ENCODE assay signal across 28 cellular contexts in the genomic region with DNA sequence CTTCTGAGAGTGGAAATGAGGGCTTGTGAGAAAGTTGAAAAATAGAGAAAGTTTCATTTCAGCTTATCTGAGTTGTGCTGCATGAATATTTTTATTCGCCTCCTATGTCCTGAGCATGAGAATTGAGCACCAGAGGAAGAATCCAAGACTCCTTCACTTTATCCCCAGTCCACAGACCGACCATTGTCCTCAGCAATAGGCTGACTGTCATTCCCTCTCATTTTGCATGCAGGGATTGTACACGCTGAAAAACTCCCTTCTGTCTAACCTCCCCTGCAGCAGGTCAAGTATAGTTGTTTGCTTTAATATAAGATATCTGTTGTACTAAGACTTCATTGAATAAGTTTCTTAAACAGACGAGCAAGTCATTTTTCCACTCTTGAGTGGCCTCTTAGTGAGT.
"Had no signal": no experiment of that assay in that cellular context is flagged by ENCODE, and none has a peak within 500 bp of the region (broad histone marks: within the 10 kb centered on the region; RNA-seq: fewer than 3 reads in every experiment).

No MANE protein-coding gene starts in this region.

- H3K27ac ChIP-seq: coronary artery, foreskin keratinocyte, heart right ventricle, pancreas, right atrium auricular region, thyroid gland, vagina had no signal

- H3K9me3 ChIP-seq: esophagus muscularis mucosa, gastroesophageal sphincter, heart right ventricle, pancreas, right atrium auricular region, thyroid gland, vagina had no signal

- H3K27me3 ChIP-seq: esophagus muscularis mucosa, foreskin keratinocyte, gastroesophageal sphincter, heart right ventricle, pancreas, right atrium auricular region, thyroid gland, vagina had no signal

- H3K36me3 ChIP-seq: esophagus muscularis mucosa, gastroesophageal sphincter, heart right ventricle, pancreas, right atrium auricular region, thyroid gland, vagina had no signal

- DNase-seq: dermis blood vessel endothelial cell; effector memory CD4-positive, alpha-beta T cell; foreskin keratinocyte; glutamatergic neuron; heart right ventricle; islet precursor cell; kidney glomerular epithelial cell; left colon; mesenchymal stem cell; naive thymus-derived CD4-positive, alpha-beta T cell; nephron progenitor cell; occipital lobe; pancreas; stimulated activated CD4-positive, alpha-beta T cell treated with anti-CD3 and anti-CD28 coated beads, Interleukin-12 subunit alpha, Interleukin-12 subunit beta, amount 100 ng/mL, for 4 hours; stimulated activated CD4-positive, alpha-beta T cell treated with anti-CD3 and anti-CD28 coated beads, Interleukin-1b, Interleukin-23, amount 100 ng/mL, for 48 hours; stimulated activated CD4-positive, alpha-beta T cell treated with anti-CD3 and anti-CD28 coated beads, Interleukin-4, amount 100 ng/mL, for 1 hour; stimulated activated CD8-positive, alpha-beta memory T cell treated with anti-CD3 and anti-CD28 coated beads, Interleukin-4, amount 100 ng/mL, for 48 hours; stimulated activated naive CD4-positive, alpha-beta T cell; stimulated activated naive CD8-positive, alpha-beta T cell treated with anti-CD3 and anti-CD28 coated beads, Interleukin-15, amount 100 ng/mL, for 72 hours; thyroid gland; trophoblast cell had no signal

- H3K4me3 ChIP-seq: coronary artery, esophagus muscularis mucosa, gastroesophageal sphincter, heart right ventricle, lung, pancreas, right atrium auricular region, smooth muscle cell, thyroid gland, vagina had no signal

- H3K4me1 ChIP-seq: foreskin keratinocyte, pancreas, right atrium auricular region, thyroid gland, vagina had no signal

- H3K4me2 ChIP-seq: smooth muscle cell had no signal

- ATAC-seq: foreskin keratinocyte; gastroesophageal sphincter; heart right ventricle; left colon; naive thymus-derived CD4-positive, alpha-beta T cell; pancreas; stimulated activated naive CD8-positive, alpha-beta T cell treated with anti-CD3 and anti-CD28 coated beads, Interleukin-15, amount 100 ng/mL, for 72 hours had no signal
